In the genomic region with DNA sequence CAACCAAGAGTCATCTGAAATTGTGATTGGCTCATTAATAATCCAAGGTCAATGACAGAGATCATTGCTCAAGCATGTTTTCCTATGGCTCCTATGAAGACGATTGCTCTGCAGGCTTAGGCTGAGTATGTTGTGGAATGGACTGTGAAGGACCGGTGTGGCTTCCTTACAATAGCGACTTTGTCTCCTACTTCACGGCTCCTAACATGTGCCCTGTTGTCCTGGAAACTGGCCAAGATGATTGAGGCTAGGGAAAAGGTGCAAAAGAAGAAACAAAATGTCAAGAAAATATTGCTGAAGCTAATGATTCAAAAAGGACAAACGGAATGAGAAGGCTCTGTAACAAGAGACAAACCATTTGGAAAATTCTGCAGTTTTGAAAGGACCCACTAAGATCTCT, we compare ENCODE assay signal across 35 cellular contexts. TPM values are rescaled to one million over a fixed set of nuclear protein-coding genes. Genes with fewer than 3 reads are reported as not detected.
"Had no signal": no experiment of that assay in that cellular context is flagged by ENCODE, and none has a peak within 500 bp of the region (broad histone marks: within the 10 kb centered on the region; RNA-seq: fewer than 3 reads in every experiment).

No MANE protein-coding gene starts in this region.

- H3K4me1 ChIP-seq: ascending aorta had no signal

- FAIRE-seq: TTC549 had no signal

- ATAC-seq: activated CD4-positive, alpha-beta T cell treated with anti-CD3 and anti-CD28 coated beads for 36 hours; activated CD4-positive, CD25-positive, alpha-beta regulatory T cell treated with anti-CD3 and anti-CD28 coated beads, Interleukin-2, amount 50 U/mL, for 24 hours; activated CD8-positive, alpha-beta memory T cell treated with anti-CD3 and anti-CD28 coated beads, Interleukin-2, amount 10 ng/mL, durations not matched to agents 7 days and 5 days; activated CD8-positive, alpha-beta T cell treated with anti-CD3 and anti-CD28 coated beads, Interleukin-2, amount 10 ng/mL, durations not matched to agents 7 days and 5 days; activated naive CD8-positive, alpha-beta T cell treated with anti-CD3 and anti-CD28 coated beads, Interleukin-2, amount 50 U/mL, for 24 hours had no signal

- H3K27me3 Mint-ChIP-seq: activated CD4-positive, alpha-beta memory T cell treated with anti-CD3 and anti-CD28 coated beads, Interleukin-2, amount 10 ng/mL, durations not matched to agents 7 days and 5 days; activated CD4-positive, alpha-beta T cell treated with anti-CD3 and anti-CD28 coated beads for 36 hours; activated CD4-positive, alpha-beta T cell treated with anti-CD3 and anti-CD28 coated beads, Interleukin-2, amount 10 ng/mL, durations not matched to agents 7 days and 5 days; activated CD8-positive, alpha-beta memory T cell treated with anti-CD3 and anti-CD28 coated beads, Interleukin-2, amount 10 ng/mL, durations not matched to agents 7 days and 5 days; activated naive CD4-positive, alpha-beta T cell treated with anti-CD3 and anti-CD28 coated beads, Interleukin-2, amount 10 ng/mL, durations not matched to agents 7 days and 5 days; activated naive CD4-positive, alpha-beta T cell treated with anti-CD3 and anti-CD28 coated beads, Interleukin-2, amount 50 U/mL, for 24 hours; activated naive CD8-positive, alpha-beta T cell; activated naive CD8-positive, alpha-beta T cell treated with anti-CD3 and anti-CD28 coated beads, Interleukin-2, amount 10 ng/mL, durations not matched to agents 7 days and 5 days; activated naive CD8-positive, alpha-beta T cell treated with anti-CD3 and anti-CD28 coated beads, Interleukin-2, amount 50 U/mL, for 24 hours; activated T-cell treated with anti-CD3 and anti-CD28 coated beads, Interleukin-2, amount 50 U/mL, for 24 hours; brain had no signal

- H3K4me3 ChIP-seq: ascending aorta had no signal

- H3K27ac ChIP-seq: ascending aorta, VCaP had no signal

- H3K4me1 Mint-ChIP-seq: activated CD4-positive, alpha-beta memory T cell treated with anti-CD3 and anti-CD28 coated beads, Interleukin-2, amount 10 ng/mL, durations not matched to agents 7 days and 5 days; activated CD4-positive, alpha-beta T cell treated with anti-CD3 and anti-CD28 coated beads for 36 hours; activated CD4-positive, alpha-beta T cell treated with anti-CD3 and anti-CD28 coated beads, Interleukin-2, amount 10 ng/mL, durations not matched to agents 7 days and 5 days; activated CD8-positive, alpha-beta memory T cell treated with anti-CD3 and anti-CD28 coated beads, Interleukin-2, amount 10 ng/mL, durations not matched to agents 7 days and 5 days; activated naive CD4-positive, alpha-beta T cell treated with anti-CD3 and anti-CD28 coated beads, Interleukin-2, amount 10 ng/mL, durations not matched to agents 7 days and 5 days; activated naive CD4-positive, alpha-beta T cell treated with anti-CD3 and anti-CD28 coated beads, Interleukin-2, amount 50 U/mL, for 24 hours; activated naive CD8-positive, alpha-beta T cell treated with anti-CD3 and anti-CD28 coated beads, Interleukin-2, amount 10 ng/mL, durations not matched to agents 7 days and 5 days; activated naive CD8-positive, alpha-beta T cell treated with anti-CD3 and anti-CD28 coated beads, Interleukin-2, amount 50 U/mL, for 24 hours had no signal

- H3K9me3 Mint-ChIP-seq: activated CD4-positive, alpha-beta T cell treated with anti-CD3 and anti-CD28 coated beads, Interleukin-2, amount 10 ng/mL, durations not matched to agents 7 days and 5 days; activated naive CD4-positive, alpha-beta T cell treated with anti-CD3 and anti-CD28 coated beads, Interleukin-2, amount 10 ng/mL, durations not matched to agents 7 days and 5 days; activated naive CD4-positive, alpha-beta T cell treated with anti-CD3 and anti-CD28 coated beads, Interleukin-2, amount 50 U/mL, for 24 hours had no signal

- H3K36me3 Mint-ChIP-seq: activated CD8-positive, alpha-beta memory T cell treated with anti-CD3 and anti-CD28 coated beads, Interleukin-2, amount 10 ng/mL, durations not matched to agents 7 days and 5 days; activated naive CD4-positive, alpha-beta T cell treated with anti-CD3 and anti-CD28 coated beads, Interleukin-2, amount 10 ng/mL, durations not matched to agents 7 days and 5 days; activated naive CD4-positive, alpha-beta T cell treated with anti-CD3 and anti-CD28 coated beads, Interleukin-2, amount 50 U/mL, for 24 hours; activated naive CD8-positive, alpha-beta T cell; activated naive CD8-positive, alpha-beta T cell treated with anti-CD3 and anti-CD28 coated beads, Interleukin-2, amount 10 ng/mL, durations not matched to agents 7 days and 5 days had no signal

- H3K27me3 ChIP-seq: ascending aorta had no signal

- H3K4me3 Mint-ChIP-seq: activated CD4-positive, alpha-beta memory T cell treated with anti-CD3 and anti-CD28 coated beads, Interleukin-2, amount 10 ng/mL, durations not matched to agents 7 days and 5 days; activated CD4-positive, alpha-beta T cell treated with anti-CD3 and anti-CD28 coated beads for 36 hours; activated CD4-positive, alpha-beta T cell treated with anti-CD3 and anti-CD28 coated beads, Interleukin-2, amount 10 ng/mL, durations not matched to agents 7 days and 5 days; activated CD8-positive, alpha-beta memory T cell treated with anti-CD3 and anti-CD28 coated beads, Interleukin-2, amount 10 ng/mL, durations not matched to agents 7 days and 5 days; activated CD8-positive, alpha-beta T cell treated with anti-CD3 and anti-CD28 coated beads, Interleukin-2, amount 10 ng/mL, durations not matched to agents 7 days and 5 days; activated naive CD4-positive, alpha-beta T cell treated with anti-CD3 and anti-CD28 coated beads, Interleukin-2, amount 10 ng/mL, durations not matched to agents 7 days and 5 days; activated naive CD4-positive, alpha-beta T cell treated with anti-CD3 and anti-CD28 coated beads, Interleukin-2, amount 50 U/mL, for 24 hours; activated naive CD8-positive, alpha-beta T cell; activated naive CD8-positive, alpha-beta T cell treated with anti-CD3 and anti-CD28 coated beads, Interleukin-2, amount 10 ng/mL, durations not matched to agents 7 days and 5 days; activated naive CD8-positive, alpha-beta T cell treated with anti-CD3 and anti-CD28 coated beads, Interleukin-2, amount 50 U/mL, for 24 hours; activated T-cell treated with anti-CD3 and anti-CD28 coated beads, Interleukin-2, amount 50 U/mL, for 24 hours; brain; T-helper 1 cell treated with Interleukin-12 subunit alpha and Interleukin-12 subunit beta and Interleukin-4 antibody, amounts not matched to agents 30 μg/mL and 1 μg/mL, for 36 hours; T-helper 2 cell treated with Interferon-gamma antibody and Interleukin-4, amounts not matched to agents 5 μg/mL and 100 μg/mL, for 36 hours had no signal

- DNase-seq: activated CD4-positive, alpha-beta memory T cell treated with anti-CD3 and anti-CD28 coated beads, Interleukin-2, amount 10 ng/mL, durations not matched to agents 7 days and 5 days; activated CD4-positive, alpha-beta T cell treated with anti-CD3 and anti-CD28 coated beads for 1 hour; activated CD4-positive, alpha-beta T cell treated with anti-CD3 and anti-CD28 coated beads for 36 hours; activated CD4-positive, alpha-beta T cell treated with anti-CD3 and anti-CD28 coated beads for 48 hours; activated CD4-positive, alpha-beta T cell treated with anti-CD3 and anti-CD28 coated beads, Interleukin-2, amount 10 ng/mL, durations not matched to agents 7 days and 5 days; activated CD4-positive, alpha-beta T cell treated with anti-CD3 and anti-CD28 coated beads, Interleukin-2, amount 50 U/mL, for 48 hours; activated CD4-positive, CD25-positive, alpha-beta regulatory T cell; activated CD8-positive, alpha-beta memory T cell treated with anti-CD3 and anti-CD28 coated beads for 24 hours; activated CD8-positive, alpha-beta memory T cell treated with anti-CD3 and anti-CD28 coated beads, Interleukin-2, amount 10 ng/mL, durations not matched to agents 7 days and 5 days; activated CD8-positive, alpha-beta memory T cell treated with anti-CD3 and anti-CD28 coated beads, Interleukin-2, amount 50 U/mL, for 48 hours; activated CD8-positive, alpha-beta T cell treated with anti-CD3 and anti-CD28 coated beads, Interleukin-2, amount 10 ng/mL, durations not matched to agents 7 days and 5 days; activated effector memory CD4-positive, alpha-beta T cell treated with Interleukin-2 at 50 U/mL for 16 hours; activated gamma-delta T cell; activated naive CD4-positive, alpha-beta T cell treated with anti-CD3 and anti-CD28 coated beads, Interleukin-2, amount 10 ng/mL, durations not matched to agents 7 days and 5 days; activated naive CD4-positive, alpha-beta T cell treated with Interleukin-2 at 50 U/mL for 16 hours; activated naive CD8-positive, alpha-beta T cell treated with anti-CD3 and anti-CD28 coated beads, Interleukin-2, amount 10 ng/mL, durations not matched to agents 7 days and 5 days; activated naive CD8-positive, alpha-beta T cell treated with anti-CD3 and anti-CD28 coated beads, Interleukin-2, amount 50 U/mL, for 24 hours; activated T-cell treated with anti-CD3 and anti-CD28 coated beads, Interleukin-2, amount 50 U/mL, for 24 hours; activated T-cell treated with anti-CD3 and anti-CD28 coated beads, Interleukin-2, amount 50 U/mL, for 48 hours; amygdala; anterior cingulate cortex; central memory CD4-positive, alpha-beta T cell; T-helper 1 cell; T-helper 2 cell; T-helper 9 cell had no signal

- H3K36me3 ChIP-seq: ascending aorta had no signal

- H3K9me3 ChIP-seq: ascending aorta had no signal

- H3K27ac Mint-ChIP-seq: activated CD4-positive, alpha-beta memory T cell treated with anti-CD3 and anti-CD28 coated beads, Interleukin-2, amount 10 ng/mL, durations not matched to agents 7 days and 5 days; activated CD4-positive, alpha-beta T cell treated with anti-CD3 and anti-CD28 coated beads for 36 hours; activated CD4-positive, alpha-beta T cell treated with anti-CD3 and anti-CD28 coated beads, Interleukin-2, amount 10 ng/mL, durations not matched to agents 7 days and 5 days; activated CD8-positive, alpha-beta memory T cell treated with anti-CD3 and anti-CD28 coated beads, Interleukin-2, amount 10 ng/mL, durations not matched to agents 7 days and 5 days; activated CD8-positive, alpha-beta T cell treated with anti-CD3 and anti-CD28 coated beads, Interleukin-2, amount 10 ng/mL, durations not matched to agents 7 days and 5 days; activated naive CD4-positive, alpha-beta T cell treated with anti-CD3 and anti-CD28 coated beads, Interleukin-2, amount 10 ng/mL, durations not matched to agents 7 days and 5 days; activated naive CD4-positive, alpha-beta T cell treated with anti-CD3 and anti-CD28 coated beads, Interleukin-2, amount 50 U/mL, for 24 hours; activated naive CD8-positive, alpha-beta T cell; activated naive CD8-positive, alpha-beta T cell treated with anti-CD3 and anti-CD28 coated beads, Interleukin-2, amount 10 ng/mL, durations not matched to agents 7 days and 5 days; activated naive CD8-positive, alpha-beta T cell treated with anti-CD3 and anti-CD28 coated beads, Interleukin-2, amount 50 U/mL, for 24 hours; activated T-cell treated with anti-CD3 and anti-CD28 coated beads, Interleukin-2, amount 50 U/mL, for 24 hours; activated T-helper 2 cell treated with anti-CD3 and anti-CD28 coated beads, Interferon-gamma antibody, Interleukin-2, Interleukin-4, amounts not matched to agents 10 μg/mL and 5 μg/mL and 100 μg/mL, durations not matched to agents 14 hours and 24 hours and 36 hours; brain; T-helper 1 cell treated with Interleukin-12 subunit alpha and Interleukin-12 subunit beta and Interleukin-4 antibody, amounts not matched to agents 30 μg/mL and 1 μg/mL, for 36 hours; T-helper 2 cell treated with Interferon-gamma antibody and Interleukin-4, amounts not matched to agents 5 μg/mL and 100 μg/mL, for 36 hours had no signal

RNA-seq across cellular contexts. Expression of a gene that starts 24.3 kb away (rescaled TPM):
- total RNA-seq: activated CD8-positive, alpha-beta memory T cell treated with anti-CD3 and anti-CD28 coated beads, Interleukin-2, amount 10 ng/mL, durations not matched to agents 7 days and 5 days; activated CD8-positive, alpha-beta T cell treated with anti-CD3 and anti-CD28 coated beads, Interleukin-2, amount 10 ng/mL, durations not matched to agents 7 days and 5 days; activated naive CD8-positive, alpha-beta T cell treated with anti-CD3 and anti-CD28 coated beads, Interleukin-2, amount 10 ng/mL, durations not matched to agents 7 days and 5 days; activated T-helper 2 cell treated with anti-CD3 and anti-CD28 coated beads, Interferon-gamma antibody, Interleukin-2, Interleukin-4, amounts not matched to agents 10 μg/mL and 5 μg/mL and 100 μg/mL, durations not matched to agents 14 hours and 24 hours and 36 hours had no signal
